Comparison of ENCODE assay signal across 9 cellular contexts in the genomic region with DNA sequence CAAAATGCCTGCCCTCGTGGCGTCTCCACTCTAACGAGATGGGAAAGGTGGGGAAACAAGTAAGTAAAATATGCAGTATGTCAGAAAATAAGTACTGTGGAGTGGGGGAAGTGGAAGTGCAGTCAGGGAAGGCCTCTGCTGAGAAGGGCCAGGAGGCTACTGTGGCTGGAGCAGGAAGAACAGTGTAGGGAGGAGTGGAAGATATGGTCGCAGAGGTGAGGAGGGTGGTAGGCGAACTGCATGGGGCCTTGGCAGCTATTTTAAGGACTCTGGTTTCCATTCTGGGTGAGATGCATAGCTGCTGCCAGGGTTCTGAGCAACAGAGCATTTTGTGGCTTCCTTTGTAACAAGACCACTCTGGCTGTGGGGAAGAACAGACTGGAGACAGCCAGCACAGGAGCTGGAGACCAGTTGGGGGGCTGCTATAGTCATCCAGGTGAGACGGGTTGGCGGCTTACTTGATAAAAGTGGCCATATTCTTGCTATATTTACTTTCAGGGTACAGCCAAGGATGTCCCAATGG. TPM values are rescaled to one million over a fixed set of nuclear protein-coding genes. Genes with fewer than 3 reads are reported as not detected.
DNase-seq lines count a peak whose midpoint lies in the region; ATAC-seq and TF ChIP-seq lines count a peak whose summit lies in the region.
"Had no signal": no experiment of that assay in that cellular context is flagged by ENCODE, and none has a peak within 500 bp of the region (broad histone marks: within the 10 kb centered on the region; RNA-seq: fewer than 3 reads in every experiment).

No MANE protein-coding gene starts in this region.

- H3K9me3 Mint-ChIP-seq in activated T-cell treated with anti-CD3 and anti-CD28 coated beads, Interleukin-2, amount 50 U/mL, for 72 hours, result no peaks in the 10 kb centered on the region
- H3K9me3 Mint-ChIP-seq in activated T-cell treated with anti-CD3 and anti-CD28 coated beads, Interleukin-2, amount 50 U/mL, for 4 hours, result no peaks in the 10 kb centered on the region
- H3K9me3 Mint-ChIP-seq in dendritic cell treated with granulocyte-macrophage colony-stimulating factor and Interleukin-4, amounts not matched to agents 40 ng/mL and 50 ng/mL, for 4 days, result no peaks in the 10 kb centered on the region

- no peaks in the 10 kb centered on the region for H3K27me3 Mint-ChIP-seq in activated T-cell treated with anti-CD3 and anti-CD28 coated beads, Interleukin-2, amount 50 U/mL, for 72 hours (ENCODE audit: low read depth)
- H3K27me3 Mint-ChIP-seq in activated T-cell treated with anti-CD3 and anti-CD28 coated beads, Interleukin-2, amount 50 U/mL, for 4 hours (ENCODE audit: low read depth), result no peaks in the 10 kb centered on the region
- H3K27me3 Mint-ChIP-seq in dendritic cell treated with granulocyte-macrophage colony-stimulating factor and Interleukin-4, amounts not matched to agents 40 ng/mL and 50 ng/mL, for 4 days, result no peaks in the 10 kb centered on the region

- peak overlapping the region; percentile 14 for H3K27ac ChIP-seq in OCI-LY1 (ENCODE audit: low read depth, low read length, poor library complexity, severe bottlenecking)

- no peak overlapping the region for H3K4me3 ChIP-seq in OCI-LY1 (ENCODE audit: low read depth, low read length, poor library complexity, severe bottlenecking)
- H3K4me3 ChIP-seq: Peyer's patch had no signal

- H3K4me3 Mint-ChIP-seq in activated T-cell treated with anti-CD3 and anti-CD28 coated beads, Interleukin-2, amount 50 U/mL, for 72 hours, result peak overlapping the region; percentile 16 to 30
- no peak overlapping the region for H3K4me3 Mint-ChIP-seq in activated T-cell treated with anti-CD3 and anti-CD28 coated beads, Interleukin-2, amount 50 U/mL, for 4 hours
- no peak overlapping the region for H3K4me3 Mint-ChIP-seq in dendritic cell treated with granulocyte-macrophage colony-stimulating factor and Interleukin-4, amounts not matched to agents 40 ng/mL and 50 ng/mL, for 4 days

- H3K27me3 ChIP-seq in OCI-LY1 (ENCODE audit: insufficient read depth, low read length), result no peaks in the 10 kb centered on the region; the same call in 1 of the 2 replicates
- H3K27me3 ChIP-seq: Peyer's patch had no signal

- H3K36me3 Mint-ChIP-seq in activated T-cell treated with anti-CD3 and anti-CD28 coated beads, Interleukin-2, amount 50 U/mL, for 72 hours (ENCODE audit: insufficient read depth in 2 of 2), result peaks cover 1 to 10% of the 10 kb centered on the region in 2 donors
- H3K36me3 Mint-ChIP-seq in activated T-cell treated with anti-CD3 and anti-CD28 coated beads, Interleukin-2, amount 50 U/mL, for 4 hours (ENCODE audit: insufficient read depth), result peaks cover 15% of the 10 kb centered on the region
- peaks cover 62% of the 10 kb centered on the region for H3K36me3 Mint-ChIP-seq in dendritic cell treated with granulocyte-macrophage colony-stimulating factor and Interleukin-4, amounts not matched to agents 40 ng/mL and 50 ng/mL, for 4 days (ENCODE audit: low read depth)

- no peaks in the 10 kb centered on the region for H3K36me3 ChIP-seq in OCI-LY1 (ENCODE audit: insufficient read depth, low read length)
- H3K36me3 ChIP-seq: Peyer's patch had no signal

- peaks cover 94% of the 10 kb centered on the region for H3K4me1 Mint-ChIP-seq in activated T-cell treated with anti-CD3 and anti-CD28 coated beads, Interleukin-2, amount 50 U/mL, for 72 hours (ENCODE audit: low read depth)
- peaks cover 90% of the 10 kb centered on the region for H3K4me1 Mint-ChIP-seq in activated T-cell treated with anti-CD3 and anti-CD28 coated beads, Interleukin-2, amount 50 U/mL, for 4 hours (ENCODE audit: low read depth)
- peaks cover 77% of the 10 kb centered on the region for H3K4me1 Mint-ChIP-seq in dendritic cell treated with granulocyte-macrophage colony-stimulating factor and Interleukin-4, amounts not matched to agents 40 ng/mL and 50 ng/mL, for 4 days (ENCODE audit: low read depth)

- peaks cover 37% of the 10 kb centered on the region for H3K4me1 ChIP-seq in OCI-LY1 (ENCODE audit: insufficient read depth, low read length, severe bottlenecking)

- ATAC-seq in activated T-cell treated with anti-CD3 and anti-CD28 coated beads, Interleukin-2, amount 50 U/mL, for 72 hours (replicated peaks in 1 of 2), result no peak
- ATAC-seq in activated T-cell treated with anti-CD3 and anti-CD28 coated beads, Interleukin-2, amount 50 U/mL, for 4 hours, result no peak
- ATAC-seq in stimulated activated naive CD8-positive, alpha-beta T cell treated with anti-CD3 and anti-CD28 coated beads, Interleukin-15, Interleukin-2, amounts not matched to agents 100 U/mL and 50 U/mL, for 24 hours, result peak; percentile 3
- ATAC-seq in GM21619 (IDR thresholded peaks at IDR 0.05; ENCODE audit: unreplicated experiment) (no peak), GM21367 (IDR thresholded peaks at IDR 0.05; ENCODE audit: unreplicated experiment) (no peak)

- no peak overlapping the region for H3K4me2 ChIP-seq in OCI-LY1 (ENCODE audit: low read length)

- intact Hi-C loops in dendritic cell treated with granulocyte-macrophage colony-stimulating factor and Interleukin-4, amounts not matched to agents 40 ng/mL and 50 ng/mL, for 4 days (cut with micrococcal nuclease), result loop anchor here (5.0 kb wide), 1 partner anchor 33 kb away; no protein-coding TSS in a partner anchor

- H3K27ac Mint-ChIP-seq in activated T-cell treated with anti-CD3 and anti-CD28 coated beads, Interleukin-2, amount 50 U/mL, for 72 hours, result peak overlapping the region; percentile 44
- peak overlapping the region; percentile 52 for H3K27ac Mint-ChIP-seq in dendritic cell treated with granulocyte-macrophage colony-stimulating factor and Interleukin-4, amounts not matched to agents 40 ng/mL and 50 ng/mL, for 4 days

- no peaks in the 10 kb centered on the region for H3K9me3 ChIP-seq in OCI-LY1 (ENCODE audit: low read length)
- H3K9me3 ChIP-seq: Peyer's patch had no signal

- no peak overlapping the region for H3K9ac ChIP-seq in OCI-LY1 (ENCODE audit: low read length)

- no peaks in the 10 kb centered on the region for H4K20me1 ChIP-seq in OCI-LY1 (ENCODE audit: insufficient read depth, low read length)

- no peak for DNase-seq in activated T-cell treated with anti-CD3 and anti-CD28 coated beads, Interleukin-2, amount 50 U/mL, for 72 hours
- no peak for DNase-seq in activated T-cell treated with anti-CD3 and anti-CD28 coated beads, Interleukin-2, amount 50 U/mL, for 4 hours
- no peak for DNase-seq in stimulated activated naive CD8-positive, alpha-beta T cell treated with anti-CD3 and anti-CD28 coated beads, Interleukin-15, Interleukin-2, amounts not matched to agents 100 U/mL and 50 U/mL, for 24 hours
- no peak for DNase-seq in AG20443 (ENCODE audit: low spot score)

- TF ChIP-seq CTCF in OCI-LY1 (IDR thresholded peaks at IDR 0.05; ENCODE audit: low read length), result no peak

- no peaks in the 10 kb centered on the region for H3F3A ChIP-seq in OCI-LY1 (ENCODE audit: insufficient read depth, low read length)

- H3K9me2 ChIP-seq in OCI-LY1 (ENCODE audit: low read depth, low read length), result no peaks in the 10 kb centered on the region

- no peak overlapping the region for H2AFZ ChIP-seq in OCI-LY1 (ENCODE audit: low read length)

- H3K79me2 ChIP-seq in OCI-LY1 (ENCODE audit: insufficient read depth, low read length), result no peaks in the 10 kb centered on the region

RNA-seq across cellular contexts. Expression of gene CYTH1, which starts 42.7 kb away (rescaled TPM):
- total RNA-seq in activated T-cell treated with anti-CD3 and anti-CD28 coated beads, Interleukin-2, amount 50 U/mL, for 72 hours, result 100 to 1,000 TPM; 163 to 204 TPM
- total RNA-seq in activated T-cell treated with anti-CD3 and anti-CD28 coated beads, Interleukin-2, amount 50 U/mL, for 4 hours, result 10 to 100 TPM; 55.9 to 99.3 (median 82.8) TPM

Comparison
In these comparisons a context has a peak if more than half of its experiments do, and no peak if none do; other contexts are left out.
1. H3K4me3 Mint-ChIP-seq: peak in activated T-cell treated with anti-CD3 and anti-CD28 coated beads, Interleukin-2, amount 50 U/mL, for 72 hours (2 of 2); none in activated T-cell treated with anti-CD3 and anti-CD28 coated beads, Interleukin-2, amount 50 U/mL, for 4 hours (single experiment) and dendritic cell treated with granulocyte-macrophage colony-stimulating factor and Interleukin-4, amounts not matched to agents 40 ng/mL and 50 ng/mL, for 4 days (single experiment).